ENCODE assay signal across 1 cellular context in the genomic region with DNA sequence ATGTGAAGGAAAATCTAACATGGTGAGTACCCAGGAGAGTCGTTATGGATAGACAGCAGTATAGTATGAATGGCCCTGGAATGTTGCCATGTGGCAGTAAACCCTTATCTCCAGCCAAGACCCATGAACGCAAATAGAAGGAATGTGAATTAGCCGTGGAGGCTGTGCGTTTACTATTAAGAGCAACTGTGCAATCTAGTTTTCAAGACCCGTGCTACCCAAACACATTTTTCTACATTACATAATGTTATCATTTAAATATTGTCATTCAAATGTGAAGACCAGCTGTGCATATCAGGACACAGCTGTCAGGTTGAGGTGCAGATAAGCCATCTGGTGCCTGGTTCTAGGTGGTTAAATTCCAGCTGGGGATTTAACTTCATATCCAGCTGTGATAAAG.
TF ChIP-seq lines count a peak whose summit lies in the region.

No MANE protein-coding gene starts in this region.

TF ChIP-seq in SK-N-SH, 30 proteins besides CTCF, POLR2A, EP300 and RAD21 (continued from another document):
- TF ChIP-seq, protein P1, sequence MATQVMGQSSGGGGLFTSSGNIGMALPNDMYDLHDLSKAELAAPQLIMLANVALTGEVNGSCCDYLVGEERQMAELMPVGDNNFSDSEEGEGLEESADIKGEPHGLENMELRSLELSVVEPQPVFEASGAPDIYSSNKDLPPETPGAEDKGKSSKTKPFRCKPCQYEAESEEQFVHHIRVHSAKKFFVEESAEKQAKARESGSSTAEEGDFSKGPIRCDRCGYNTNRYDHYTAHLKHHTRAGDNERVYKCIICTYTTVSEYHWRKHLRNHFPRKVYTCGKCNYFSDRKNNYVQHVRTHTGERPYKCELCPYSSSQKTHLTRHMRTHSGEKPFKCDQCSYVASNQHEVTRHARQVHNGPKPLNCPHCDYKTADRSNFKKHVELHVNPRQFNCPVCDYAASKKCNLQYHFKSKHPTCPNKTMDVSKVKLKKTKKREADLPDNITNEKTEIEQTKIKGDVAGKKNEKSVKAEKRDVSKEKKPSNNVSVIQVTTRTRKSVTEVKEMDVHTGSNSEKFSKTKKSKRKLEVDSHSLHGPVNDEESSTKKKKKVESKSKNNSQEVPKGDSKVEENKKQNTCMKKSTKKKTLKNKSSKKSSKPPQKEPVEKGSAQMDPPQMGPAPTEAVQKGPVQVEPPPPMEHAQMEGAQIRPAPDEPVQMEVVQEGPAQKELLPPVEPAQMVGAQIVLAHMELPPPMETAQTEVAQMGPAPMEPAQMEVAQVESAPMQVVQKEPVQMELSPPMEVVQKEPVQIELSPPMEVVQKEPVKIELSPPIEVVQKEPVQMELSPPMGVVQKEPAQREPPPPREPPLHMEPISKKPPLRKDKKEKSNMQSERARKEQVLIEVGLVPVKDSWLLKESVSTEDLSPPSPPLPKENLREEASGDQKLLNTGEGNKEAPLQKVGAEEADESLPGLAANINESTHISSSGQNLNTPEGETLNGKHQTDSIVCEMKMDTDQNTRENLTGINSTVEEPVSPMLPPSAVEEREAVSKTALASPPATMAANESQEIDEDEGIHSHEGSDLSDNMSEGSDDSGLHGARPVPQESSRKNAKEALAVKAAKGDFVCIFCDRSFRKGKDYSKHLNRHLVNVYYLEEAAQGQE (IDR thresholded peaks at IDR 0.05; ENCODE audit: low read depth, low read length): no peak
- TF ChIP-seq SMC3 (IDR thresholded peaks at IDR 0.05; ENCODE audit: low read depth, low read length): no peak
- TF ChIP-seq, protein P2, sequence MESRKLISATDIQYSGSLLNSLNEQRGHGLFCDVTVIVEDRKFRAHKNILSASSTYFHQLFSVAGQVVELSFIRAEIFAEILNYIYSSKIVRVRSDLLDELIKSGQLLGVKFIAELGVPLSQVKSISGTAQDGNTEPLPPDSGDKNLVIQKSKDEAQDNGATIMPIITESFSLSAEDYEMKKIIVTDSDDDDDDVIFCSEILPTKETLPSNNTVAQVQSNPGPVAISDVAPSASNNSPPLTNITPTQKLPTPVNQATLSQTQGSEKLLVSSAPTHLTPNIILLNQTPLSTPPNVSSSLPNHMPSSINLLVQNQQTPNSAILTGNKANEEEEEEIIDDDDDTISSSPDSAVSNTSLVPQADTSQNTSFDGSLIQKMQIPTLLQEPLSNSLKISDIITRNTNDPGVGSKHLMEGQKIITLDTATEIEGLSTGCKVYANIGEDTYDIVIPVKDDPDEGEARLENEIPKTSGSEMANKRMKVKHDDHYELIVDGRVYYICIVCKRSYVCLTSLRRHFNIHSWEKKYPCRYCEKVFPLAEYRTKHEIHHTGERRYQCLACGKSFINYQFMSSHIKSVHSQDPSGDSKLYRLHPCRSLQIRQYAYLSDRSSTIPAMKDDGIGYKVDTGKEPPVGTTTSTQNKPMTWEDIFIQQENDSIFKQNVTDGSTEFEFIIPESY (IDR thresholded peaks at IDR 0.05; ENCODE audit: borderline replicate concordance, low read depth): no peak
- TF ChIP-seq, protein P3, sequence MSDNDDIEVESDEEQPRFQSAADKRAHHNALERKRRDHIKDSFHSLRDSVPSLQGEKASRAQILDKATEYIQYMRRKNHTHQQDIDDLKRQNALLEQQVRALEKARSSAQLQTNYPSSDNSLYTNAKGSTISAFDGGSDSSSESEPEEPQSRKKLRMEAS (IDR thresholded peaks at IDR 0.05; ENCODE audit: low read depth): no peak
- TF ChIP-seq, protein P4, sequence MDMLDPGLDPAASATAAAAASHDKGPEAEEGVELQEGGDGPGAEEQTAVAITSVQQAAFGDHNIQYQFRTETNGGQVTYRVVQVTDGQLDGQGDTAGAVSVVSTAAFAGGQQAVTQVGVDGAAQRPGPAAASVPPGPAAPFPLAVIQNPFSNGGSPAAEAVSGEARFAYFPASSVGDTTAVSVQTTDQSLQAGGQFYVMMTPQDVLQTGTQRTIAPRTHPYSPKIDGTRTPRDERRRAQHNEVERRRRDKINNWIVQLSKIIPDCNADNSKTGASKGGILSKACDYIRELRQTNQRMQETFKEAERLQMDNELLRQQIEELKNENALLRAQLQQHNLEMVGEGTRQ (IDR thresholded peaks at IDR 0.05; ENCODE audit: borderline replicate concordance, low read depth, low read length): no peak
- no peak for TF ChIP-seq NRF1 (IDR thresholded peaks at IDR 0.05; ENCODE audit: low read depth, low read length)
- TF ChIP-seq ELF1 (IDR thresholded peaks at IDR 0.05): no peak
- no peak for TF ChIP-seq FOXJ3 (CRISPR knock-in tag; IDR thresholded peaks at IDR 0.05)
- TF ChIP-seq FOSL2 (IDR thresholded peaks at IDR 0.05; ENCODE audit: borderline replicate concordance, low read depth): no peak
- no peak for TF ChIP-seq FOXM1 (IDR thresholded peaks at IDR 0.05; ENCODE audit: low read depth)
- no peak for TF ChIP-seq GATA2 (CRISPR knock-in tag; IDR thresholded peaks at IDR 0.05)
- TF ChIP-seq TCF12 (IDR thresholded peaks at IDR 0.05): no peak
- TF ChIP-seq TAF1 (IDR thresholded peaks at IDR 0.05; ENCODE audit: borderline replicate concordance, low read depth, low read length): no peak
- TF ChIP-seq MEF2A (IDR thresholded peaks at IDR 0.05; ENCODE audit: borderline replicate concordance, low read depth): no peak
- TF ChIP-seq, protein P5, sequence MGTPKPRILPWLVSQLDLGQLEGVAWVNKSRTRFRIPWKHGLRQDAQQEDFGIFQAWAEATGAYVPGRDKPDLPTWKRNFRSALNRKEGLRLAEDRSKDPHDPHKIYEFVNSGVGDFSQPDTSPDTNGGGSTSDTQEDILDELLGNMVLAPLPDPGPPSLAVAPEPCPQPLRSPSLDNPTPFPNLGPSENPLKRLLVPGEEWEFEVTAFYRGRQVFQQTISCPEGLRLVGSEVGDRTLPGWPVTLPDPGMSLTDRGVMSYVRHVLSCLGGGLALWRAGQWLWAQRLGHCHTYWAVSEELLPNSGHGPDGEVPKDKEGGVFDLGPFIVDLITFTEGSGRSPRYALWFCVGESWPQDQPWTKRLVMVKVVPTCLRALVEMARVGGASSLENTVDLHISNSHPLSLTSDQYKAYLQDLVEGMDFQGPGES (IDR thresholded peaks at IDR 0.05; ENCODE audit: low read depth, low read length): no peak
- TF ChIP-seq, protein P6, sequence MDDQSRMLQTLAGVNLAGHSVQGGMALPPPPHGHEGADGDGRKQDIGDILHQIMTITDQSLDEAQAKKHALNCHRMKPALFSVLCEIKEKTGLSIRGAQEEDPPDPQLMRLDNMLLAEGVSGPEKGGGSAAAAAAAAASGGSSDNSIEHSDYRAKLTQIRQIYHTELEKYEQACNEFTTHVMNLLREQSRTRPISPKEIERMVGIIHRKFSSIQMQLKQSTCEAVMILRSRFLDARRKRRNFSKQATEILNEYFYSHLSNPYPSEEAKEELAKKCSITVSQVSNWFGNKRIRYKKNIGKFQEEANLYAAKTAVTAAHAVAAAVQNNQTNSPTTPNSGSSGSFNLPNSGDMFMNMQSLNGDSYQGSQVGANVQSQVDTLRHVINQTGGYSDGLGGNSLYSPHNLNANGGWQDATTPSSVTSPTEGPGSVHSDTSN (IDR thresholded peaks at IDR 0.05): no peak
- TF ChIP-seq, protein P7, sequence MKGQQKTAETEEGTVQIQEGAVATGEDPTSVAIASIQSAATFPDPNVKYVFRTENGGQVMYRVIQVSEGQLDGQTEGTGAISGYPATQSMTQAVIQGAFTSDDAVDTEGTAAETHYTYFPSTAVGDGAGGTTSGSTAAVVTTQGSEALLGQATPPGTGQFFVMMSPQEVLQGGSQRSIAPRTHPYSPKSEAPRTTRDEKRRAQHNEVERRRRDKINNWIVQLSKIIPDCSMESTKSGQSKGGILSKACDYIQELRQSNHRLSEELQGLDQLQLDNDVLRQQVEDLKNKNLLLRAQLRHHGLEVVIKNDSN (IDR thresholded peaks at IDR 0.05; ENCODE audit: borderline replicate concordance, low read depth): no peak
